In the genomic region with DNA sequence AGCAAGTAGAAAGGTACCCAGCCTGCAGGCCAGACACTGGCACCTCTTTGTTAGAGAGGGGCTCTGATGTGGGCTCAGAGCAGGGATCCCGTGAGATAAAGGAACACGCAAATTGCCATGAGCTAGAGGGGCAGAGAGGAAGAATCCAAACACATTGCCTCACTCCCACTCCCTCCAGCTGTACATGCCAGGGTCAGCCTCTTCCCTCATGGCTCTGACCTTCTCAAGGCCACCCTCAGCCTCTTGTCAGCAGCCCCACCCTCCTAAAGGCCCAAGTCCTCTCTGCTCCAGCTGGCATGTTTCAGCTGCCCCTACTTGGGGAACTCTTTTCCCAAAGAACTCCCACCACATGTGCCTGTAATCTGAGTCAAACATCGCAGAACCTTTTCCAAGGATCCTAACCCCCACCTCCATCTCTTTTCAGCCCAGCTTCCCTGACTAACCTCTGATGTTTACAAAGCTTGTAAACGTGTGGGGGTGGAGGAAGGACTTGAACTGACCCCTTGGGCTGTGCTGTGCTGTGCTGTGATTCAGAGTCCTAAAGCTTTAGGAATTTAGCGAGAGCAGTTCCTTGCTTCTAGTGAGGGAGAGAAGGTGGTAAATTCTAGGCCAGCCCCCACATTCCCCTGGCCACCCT, we compare ENCODE assay signal across 1 cellular context.
TF ChIP-seq lines count a peak whose summit lies in the region.

No MANE protein-coding gene starts in this region.

TF ChIP-seq in HepG2, 621 proteins besides CTCF, POLR2A, EP300 and RAD21 (continues in another document):
- no peak for TF ChIP-seq ZNF776 (CRISPR knock-in tag; IDR thresholded peaks at IDR 0.05)
- TF ChIP-seq, protein P1, sequence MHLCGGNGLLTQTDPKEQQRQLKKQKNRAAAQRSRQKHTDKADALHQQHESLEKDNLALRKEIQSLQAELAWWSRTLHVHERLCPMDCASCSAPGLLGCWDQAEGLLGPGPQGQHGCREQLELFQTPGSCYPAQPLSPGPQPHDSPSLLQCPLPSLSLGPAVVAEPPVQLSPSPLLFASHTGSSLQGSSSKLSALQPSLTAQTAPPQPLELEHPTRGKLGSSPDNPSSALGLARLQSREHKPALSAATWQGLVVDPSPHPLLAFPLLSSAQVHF (CRISPR knock-in tag; IDR thresholded peaks at IDR 0.05): no peak
- no peak for TF ChIP-seq AGO2 (optimal IDR thresholded peaks at IDR 0.05; ENCODE audit: low read depth, low read length)
- no peak for TF ChIP-seq ZBTB38 (CRISPR knock-in tag; IDR thresholded peaks at IDR 0.05)
- no peak for TF ChIP-seq ZSCAN31 (CRISPR knock-in tag; IDR thresholded peaks at IDR 0.05; ENCODE audit: low read depth)
- TF ChIP-seq, protein P2, sequence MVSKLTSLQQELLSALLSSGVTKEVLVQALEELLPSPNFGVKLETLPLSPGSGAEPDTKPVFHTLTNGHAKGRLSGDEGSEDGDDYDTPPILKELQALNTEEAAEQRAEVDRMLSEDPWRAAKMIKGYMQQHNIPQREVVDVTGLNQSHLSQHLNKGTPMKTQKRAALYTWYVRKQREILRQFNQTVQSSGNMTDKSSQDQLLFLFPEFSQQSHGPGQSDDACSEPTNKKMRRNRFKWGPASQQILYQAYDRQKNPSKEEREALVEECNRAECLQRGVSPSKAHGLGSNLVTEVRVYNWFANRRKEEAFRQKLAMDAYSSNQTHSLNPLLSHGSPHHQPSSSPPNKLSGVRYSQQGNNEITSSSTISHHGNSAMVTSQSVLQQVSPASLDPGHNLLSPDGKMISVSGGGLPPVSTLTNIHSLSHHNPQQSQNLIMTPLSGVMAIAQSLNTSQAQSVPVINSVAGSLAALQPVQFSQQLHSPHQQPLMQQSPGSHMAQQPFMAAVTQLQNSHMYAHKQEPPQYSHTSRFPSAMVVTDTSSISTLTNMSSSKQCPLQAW (CRISPR knock-in tag; IDR thresholded peaks at IDR 0.05): no peak
- no peak for TF ChIP-seq RFXAP (CRISPR knock-in tag; IDR thresholded peaks at IDR 0.05; ENCODE audit: borderline replicate concordance)
- TF ChIP-seq DR1 (CRISPR knock-in tag; IDR thresholded peaks at IDR 0.05): no peak
- TF ChIP-seq, protein P3, sequence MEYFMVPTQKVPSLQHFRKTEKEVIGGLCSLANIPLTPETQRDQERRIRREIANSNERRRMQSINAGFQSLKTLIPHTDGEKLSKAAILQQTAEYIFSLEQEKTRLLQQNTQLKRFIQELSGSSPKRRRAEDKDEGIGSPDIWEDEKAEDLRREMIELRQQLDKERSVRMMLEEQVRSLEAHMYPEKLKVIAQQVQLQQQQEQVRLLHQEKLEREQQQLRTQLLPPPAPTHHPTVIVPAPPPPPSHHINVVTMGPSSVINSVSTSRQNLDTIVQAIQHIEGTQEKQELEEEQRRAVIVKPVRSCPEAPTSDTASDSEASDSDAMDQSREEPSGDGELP (IDR thresholded peaks at IDR 0.05; ENCODE audit: borderline replicate concordance, low read depth): peak; percentile 83; the same call in 1 of the 2 replicates
- TF ChIP-seq NR2F1 (CRISPR knock-in tag; IDR thresholded peaks at IDR 0.05): no peak
- TF ChIP-seq SALL2 (CRISPR knock-in tag; IDR thresholded peaks at IDR 0.05): no peak
- TF ChIP-seq, protein P4, sequence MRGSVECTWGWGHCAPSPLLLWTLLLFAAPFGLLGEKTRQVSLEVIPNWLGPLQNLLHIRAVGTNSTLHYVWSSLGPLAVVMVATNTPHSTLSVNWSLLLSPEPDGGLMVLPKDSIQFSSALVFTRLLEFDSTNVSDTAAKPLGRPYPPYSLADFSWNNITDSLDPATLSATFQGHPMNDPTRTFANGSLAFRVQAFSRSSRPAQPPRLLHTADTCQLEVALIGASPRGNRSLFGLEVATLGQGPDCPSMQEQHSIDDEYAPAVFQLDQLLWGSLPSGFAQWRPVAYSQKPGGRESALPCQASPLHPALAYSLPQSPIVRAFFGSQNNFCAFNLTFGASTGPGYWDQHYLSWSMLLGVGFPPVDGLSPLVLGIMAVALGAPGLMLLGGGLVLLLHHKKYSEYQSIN (CRISPR knock-in tag; IDR thresholded peaks at IDR 0.05; ENCODE audit: borderline replicate concordance): no peak
- no peak for TF ChIP-seq ZNF225 (CRISPR knock-in tag; IDR thresholded peaks at IDR 0.05)
- TF ChIP-seq, protein P5, sequence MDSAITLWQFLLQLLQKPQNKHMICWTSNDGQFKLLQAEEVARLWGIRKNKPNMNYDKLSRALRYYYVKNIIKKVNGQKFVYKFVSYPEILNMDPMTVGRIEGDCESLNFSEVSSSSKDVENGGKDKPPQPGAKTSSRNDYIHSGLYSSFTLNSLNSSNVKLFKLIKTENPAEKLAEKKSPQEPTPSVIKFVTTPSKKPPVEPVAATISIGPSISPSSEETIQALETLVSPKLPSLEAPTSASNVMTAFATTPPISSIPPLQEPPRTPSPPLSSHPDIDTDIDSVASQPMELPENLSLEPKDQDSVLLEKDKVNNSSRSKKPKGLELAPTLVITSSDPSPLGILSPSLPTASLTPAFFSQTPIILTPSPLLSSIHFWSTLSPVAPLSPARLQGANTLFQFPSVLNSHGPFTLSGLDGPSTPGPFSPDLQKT (CRISPR knock-in tag; IDR thresholded peaks at IDR 0.05; ENCODE audit: borderline replicate concordance): no peak
- no peak for TF ChIP-seq ZNF441 (CRISPR knock-in tag; IDR thresholded peaks at IDR 0.05; ENCODE audit: borderline replicate concordance)
- no peak for TF ChIP-seq ZEB1 (IDR thresholded peaks at IDR 0.05; ENCODE audit: insufficient replicate concordance, low read depth)
- TF ChIP-seq, protein P6, sequence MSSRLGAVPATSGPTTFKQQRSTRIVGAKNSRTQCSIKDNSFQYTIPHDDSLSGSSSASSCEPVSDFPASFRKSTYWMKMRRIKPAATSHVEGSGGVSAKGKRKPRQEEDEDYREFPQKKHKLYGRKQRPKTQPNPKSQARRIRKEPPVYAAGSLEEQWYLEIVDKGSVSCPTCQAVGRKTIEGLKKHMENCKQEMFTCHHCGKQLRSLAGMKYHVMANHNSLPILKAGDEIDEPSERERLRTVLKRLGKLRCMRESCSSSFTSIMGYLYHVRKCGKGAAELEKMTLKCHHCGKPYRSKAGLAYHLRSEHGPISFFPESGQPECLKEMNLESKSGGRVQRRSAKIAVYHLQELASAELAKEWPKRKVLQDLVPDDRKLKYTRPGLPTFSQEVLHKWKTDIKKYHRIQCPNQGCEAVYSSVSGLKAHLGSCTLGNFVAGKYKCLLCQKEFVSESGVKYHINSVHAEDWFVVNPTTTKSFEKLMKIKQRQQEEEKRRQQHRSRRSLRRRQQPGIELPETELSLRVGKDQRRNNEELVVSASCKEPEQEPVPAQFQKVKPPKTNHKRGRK (CRISPR knock-in tag; IDR thresholded peaks at IDR 0.05): no peak
- TF ChIP-seq, protein P7, sequence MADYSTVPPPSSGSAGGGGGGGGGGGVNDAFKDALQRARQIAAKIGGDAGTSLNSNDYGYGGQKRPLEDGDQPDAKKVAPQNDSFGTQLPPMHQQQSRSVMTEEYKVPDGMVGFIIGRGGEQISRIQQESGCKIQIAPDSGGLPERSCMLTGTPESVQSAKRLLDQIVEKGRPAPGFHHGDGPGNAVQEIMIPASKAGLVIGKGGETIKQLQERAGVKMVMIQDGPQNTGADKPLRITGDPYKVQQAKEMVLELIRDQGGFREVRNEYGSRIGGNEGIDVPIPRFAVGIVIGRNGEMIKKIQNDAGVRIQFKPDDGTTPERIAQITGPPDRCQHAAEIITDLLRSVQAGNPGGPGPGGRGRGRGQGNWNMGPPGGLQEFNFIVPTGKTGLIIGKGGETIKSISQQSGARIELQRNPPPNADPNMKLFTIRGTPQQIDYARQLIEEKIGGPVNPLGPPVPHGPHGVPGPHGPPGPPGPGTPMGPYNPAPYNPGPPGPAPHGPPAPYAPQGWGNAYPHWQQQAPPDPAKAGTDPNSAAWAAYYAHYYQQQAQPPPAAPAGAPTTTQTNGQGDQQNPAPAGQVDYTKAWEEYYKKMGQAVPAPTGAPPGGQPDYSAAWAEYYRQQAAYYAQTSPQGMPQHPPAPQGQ (CRISPR knock-in tag; IDR thresholded peaks at IDR 0.05; ENCODE audit: borderline replicate concordance): no peak
- TF ChIP-seq ZNF598 (CRISPR knock-in tag; IDR thresholded peaks at IDR 0.05; ENCODE audit: borderline replicate concordance): no peak
- TF ChIP-seq, protein P8, sequence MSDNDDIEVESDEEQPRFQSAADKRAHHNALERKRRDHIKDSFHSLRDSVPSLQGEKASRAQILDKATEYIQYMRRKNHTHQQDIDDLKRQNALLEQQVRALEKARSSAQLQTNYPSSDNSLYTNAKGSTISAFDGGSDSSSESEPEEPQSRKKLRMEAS (IDR thresholded peaks at IDR 0.05): 0 out of 2 replicates have a peak, but pooled peaks have one; percentile 19
- no peak for TF ChIP-seq ISX (CRISPR knock-in tag; conservative IDR thresholded peaks at IDR 0.05)
- TF ChIP-seq SAP130 (CRISPR knock-in tag; IDR thresholded peaks at IDR 0.05; ENCODE audit: low read depth): peak; percentile 17; the same call in 1 of the 2 replicates
- TF ChIP-seq, protein P9, sequence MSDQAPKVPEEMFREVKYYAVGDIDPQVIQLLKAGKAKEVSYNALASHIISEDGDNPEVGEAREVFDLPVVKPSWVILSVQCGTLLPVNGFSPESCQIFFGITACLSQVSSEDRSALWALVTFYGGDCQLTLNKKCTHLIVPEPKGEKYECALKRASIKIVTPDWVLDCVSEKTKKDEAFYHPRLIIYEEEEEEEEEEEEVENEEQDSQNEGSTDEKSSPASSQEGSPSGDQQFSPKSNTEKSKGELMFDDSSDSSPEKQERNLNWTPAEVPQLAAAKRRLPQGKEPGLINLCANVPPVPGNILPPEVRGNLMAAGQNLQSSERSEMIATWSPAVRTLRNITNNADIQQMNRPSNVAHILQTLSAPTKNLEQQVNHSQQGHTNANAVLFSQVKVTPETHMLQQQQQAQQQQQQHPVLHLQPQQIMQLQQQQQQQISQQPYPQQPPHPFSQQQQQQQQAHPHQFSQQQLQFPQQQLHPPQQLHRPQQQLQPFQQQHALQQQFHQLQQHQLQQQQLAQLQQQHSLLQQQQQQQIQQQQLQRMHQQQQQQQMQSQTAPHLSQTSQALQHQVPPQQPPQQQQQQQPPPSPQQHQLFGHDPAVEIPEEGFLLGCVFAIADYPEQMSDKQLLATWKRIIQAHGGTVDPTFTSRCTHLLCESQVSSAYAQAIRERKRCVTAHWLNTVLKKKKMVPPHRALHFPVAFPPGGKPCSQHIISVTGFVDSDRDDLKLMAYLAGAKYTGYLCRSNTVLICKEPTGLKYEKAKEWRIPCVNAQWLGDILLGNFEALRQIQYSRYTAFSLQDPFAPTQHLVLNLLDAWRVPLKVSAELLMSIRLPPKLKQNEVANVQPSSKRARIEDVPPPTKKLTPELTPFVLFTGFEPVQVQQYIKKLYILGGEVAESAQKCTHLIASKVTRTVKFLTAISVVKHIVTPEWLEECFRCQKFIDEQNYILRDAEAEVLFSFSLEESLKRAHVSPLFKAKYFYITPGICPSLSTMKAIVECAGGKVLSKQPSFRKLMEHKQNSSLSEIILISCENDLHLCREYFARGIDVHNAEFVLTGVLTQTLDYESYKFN (CRISPR knock-in tag; conservative IDR thresholded peaks at IDR 0.05): peak; percentile 54; the same call in 1 of the 2 replicates
- TF ChIP-seq, protein P10, sequence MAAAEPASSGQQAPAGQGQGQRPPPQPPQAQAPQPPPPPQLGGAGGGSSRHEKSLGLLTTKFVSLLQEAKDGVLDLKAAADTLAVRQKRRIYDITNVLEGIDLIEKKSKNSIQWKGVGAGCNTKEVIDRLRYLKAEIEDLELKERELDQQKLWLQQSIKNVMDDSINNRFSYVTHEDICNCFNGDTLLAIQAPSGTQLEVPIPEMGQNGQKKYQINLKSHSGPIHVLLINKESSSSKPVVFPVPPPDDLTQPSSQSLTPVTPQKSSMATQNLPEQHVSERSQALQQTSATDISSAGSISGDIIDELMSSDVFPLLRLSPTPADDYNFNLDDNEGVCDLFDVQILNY (CRISPR knock-in tag; conservative IDR thresholded peaks at IDR 0.05): no peak
- TF ChIP-seq TGIF2 (CRISPR knock-in tag; IDR thresholded peaks at IDR 0.05): no peak
- TF ChIP-seq ZNF329 (CRISPR knock-in tag; IDR thresholded peaks at IDR 0.05; ENCODE audit: low read depth): no peak
- TF ChIP-seq, protein P11, sequence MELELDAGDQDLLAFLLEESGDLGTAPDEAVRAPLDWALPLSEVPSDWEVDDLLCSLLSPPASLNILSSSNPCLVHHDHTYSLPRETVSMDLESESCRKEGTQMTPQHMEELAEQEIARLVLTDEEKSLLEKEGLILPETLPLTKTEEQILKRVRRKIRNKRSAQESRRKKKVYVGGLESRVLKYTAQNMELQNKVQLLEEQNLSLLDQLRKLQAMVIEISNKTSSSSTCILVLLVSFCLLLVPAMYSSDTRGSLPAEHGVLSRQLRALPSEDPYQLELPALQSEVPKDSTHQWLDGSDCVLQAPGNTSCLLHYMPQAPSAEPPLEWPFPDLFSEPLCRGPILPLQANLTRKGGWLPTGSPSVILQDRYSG (CRISPR knock-in tag; IDR thresholded peaks at IDR 0.05): no peak
- no peak for TF ChIP-seq ZNF205 (CRISPR knock-in tag; IDR thresholded peaks at IDR 0.05)
- no peak for TF ChIP-seq REXO4 (CRISPR knock-in tag; IDR thresholded peaks at IDR 0.05; ENCODE audit: borderline replicate concordance)
- TF ChIP-seq, protein P12, sequence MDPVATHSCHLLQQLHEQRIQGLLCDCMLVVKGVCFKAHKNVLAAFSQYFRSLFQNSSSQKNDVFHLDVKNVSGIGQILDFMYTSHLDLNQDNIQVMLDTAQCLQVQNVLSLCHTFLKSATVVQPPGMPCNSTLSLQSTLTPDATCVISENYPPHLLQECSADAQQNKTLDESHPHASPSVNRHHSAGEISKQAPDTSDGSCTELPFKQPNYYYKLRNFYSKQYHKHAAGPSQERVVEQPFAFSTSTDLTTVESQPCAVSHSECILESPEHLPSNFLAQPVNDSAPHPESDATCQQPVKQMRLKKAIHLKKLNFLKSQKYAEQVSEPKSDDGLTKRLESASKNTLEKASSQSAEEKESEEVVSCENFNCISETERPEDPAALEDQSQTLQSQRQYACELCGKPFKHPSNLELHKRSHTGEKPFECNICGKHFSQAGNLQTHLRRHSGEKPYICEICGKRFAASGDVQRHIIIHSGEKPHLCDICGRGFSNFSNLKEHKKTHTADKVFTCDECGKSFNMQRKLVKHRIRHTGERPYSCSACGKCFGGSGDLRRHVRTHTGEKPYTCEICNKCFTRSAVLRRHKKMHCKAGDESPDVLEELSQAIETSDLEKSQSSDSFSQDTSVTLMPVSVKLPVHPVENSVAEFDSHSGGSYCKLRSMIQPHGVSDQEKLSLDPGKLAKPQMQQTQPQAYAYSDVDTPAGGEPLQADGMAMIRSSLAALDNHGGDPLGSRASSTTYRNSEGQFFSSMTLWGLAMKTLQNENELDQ (CRISPR knock-in tag; IDR thresholded peaks at IDR 0.05; ENCODE audit: borderline replicate concordance): no peak
- TF ChIP-seq, protein P13, sequence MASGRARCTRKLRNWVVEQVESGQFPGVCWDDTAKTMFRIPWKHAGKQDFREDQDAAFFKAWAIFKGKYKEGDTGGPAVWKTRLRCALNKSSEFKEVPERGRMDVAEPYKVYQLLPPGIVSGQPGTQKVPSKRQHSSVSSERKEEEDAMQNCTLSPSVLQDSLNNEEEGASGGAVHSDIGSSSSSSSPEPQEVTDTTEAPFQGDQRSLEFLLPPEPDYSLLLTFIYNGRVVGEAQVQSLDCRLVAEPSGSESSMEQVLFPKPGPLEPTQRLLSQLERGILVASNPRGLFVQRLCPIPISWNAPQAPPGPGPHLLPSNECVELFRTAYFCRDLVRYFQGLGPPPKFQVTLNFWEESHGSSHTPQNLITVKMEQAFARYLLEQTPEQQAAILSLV (CRISPR knock-in tag; IDR thresholded peaks at IDR 0.05; ENCODE audit: borderline replicate concordance): no peak
- peak; percentile 73; the same call in 1 of the 2 replicates for TF ChIP-seq NCOA2 (CRISPR knock-in tag; IDR thresholded peaks at IDR 0.05)
- TF ChIP-seq ADNP (CRISPR knock-in tag; IDR thresholded peaks at IDR 0.05): no peak
